ENCODE assay signal across 20 cellular contexts in the genomic region with DNA sequence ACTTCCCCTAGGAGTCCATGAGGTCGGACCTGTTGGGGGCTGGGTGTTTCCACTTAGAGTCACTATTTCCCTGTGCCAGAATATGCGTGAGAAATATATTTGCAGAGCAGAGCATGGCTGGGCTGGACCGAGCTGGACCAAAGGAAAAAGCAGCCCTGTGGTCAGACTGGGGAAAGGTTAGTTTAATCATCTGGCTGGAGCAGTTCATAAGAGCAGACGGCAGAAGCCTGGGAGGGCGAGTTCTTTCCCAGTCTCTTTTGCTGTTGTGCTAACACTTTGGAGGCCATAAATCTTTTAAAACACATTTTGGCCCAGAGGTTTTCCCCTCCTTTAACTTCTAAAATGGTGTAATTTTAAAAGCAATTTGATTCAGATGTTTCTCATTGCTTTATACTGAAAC.
DNase-seq lines count a peak whose midpoint lies in the region; ATAC-seq and TF ChIP-seq lines count a peak whose summit lies in the region.
"Had no signal": no experiment of that assay in that cellular context is flagged by ENCODE, and none has a peak within 500 bp of the region (broad histone marks: within the 10 kb centered on the region; RNA-seq: fewer than 3 reads in every experiment).

No MANE protein-coding gene starts in this region.

- peaks cover 56% of the 10 kb centered on the region for H3K4me1 Mint-ChIP-seq in GM23338
- peaks cover 56% of the 10 kb centered on the region for H3K4me1 Mint-ChIP-seq in brain
- no peaks in the 10 kb centered on the region for H3K4me1 Mint-ChIP-seq in activated CD4-positive, alpha-beta memory T cell treated with anti-CD3 and anti-CD28 coated beads for 36 hours (ENCODE audit: low read depth)
- H3K4me1 Mint-ChIP-seq: T-cell had no signal

- H4K91ac ChIP-seq in mesenchymal stem cell (ENCODE audit: low read length) = no peak overlapping the region

- H3K79me1 ChIP-seq in mesenchymal stem cell (replicated peaks; ENCODE audit: low read length, poor library complexity, severe bottlenecking) = peaks cover 48% of the 10 kb centered on the region

- H2BK120ac ChIP-seq in mesenchymal stem cell (ENCODE audit: low read depth, low read length) = no peak overlapping the region

- peaks cover 19% of the 10 kb centered on the region for H4K20me1 ChIP-seq in GM23338 (replicated peaks; ENCODE audit: insufficient read depth)

- no peaks in the 10 kb centered on the region for H3K9me3 Mint-ChIP-seq in GM23338
- H3K9me3 Mint-ChIP-seq in brain = no peaks in the 10 kb centered on the region
- no peaks in the 10 kb centered on the region for H3K9me3 Mint-ChIP-seq in activated naive CD4-positive, alpha-beta T cell treated with anti-CD3 and anti-CD28 coated beads, Interleukin-2, amount 50 U/mL, for 72 hours
- no peaks in the 10 kb centered on the region for H3K9me3 Mint-ChIP-seq in activated CD4-positive, alpha-beta memory T cell treated with anti-CD3 and anti-CD28 coated beads for 36 hours
- H3K9me3 Mint-ChIP-seq: effector memory CD8-positive, alpha-beta T cell; nephron progenitor cell; T-cell had no signal

- no peak overlapping the region for H3K23ac ChIP-seq in mesenchymal stem cell (ENCODE audit: low read length in 2 of 2)

- peaks cover 92% of the 10 kb centered on the region for H3K79me2 ChIP-seq in GM23338 (replicated peaks; ENCODE audit: insufficient read depth)

- CTCF ChIA-PET in activated CD4-positive, alpha-beta memory T cell treated with anti-CD3 and anti-CD28 coated beads for 36 hours (lab: Charles Lee) = no interaction called here

- H3K4me3 ChIP-seq in GM23338 (no peak overlapping the region), mesenchymal stem cell (ENCODE audit: insufficient read depth in 1 of 2, low read depth in 1 of 2, low read length in 2 of 2) (no peak overlapping the region), tibial artery (no peak overlapping the region)
- H3K4me3 ChIP-seq: spleen had no signal

- H3K4me1 ChIP-seq in GM23338 (ENCODE audit: insufficient read depth) (peaks cover 38% of the 10 kb centered on the region), mesenchymal stem cell (ENCODE audit: control insufficient read depth, insufficient read depth, low read depth, low read length) (peaks cover 18% of the 10 kb centered on the region), tibial artery (peaks cover 0 to 71% (median 57%) of the 10 kb centered on the region in 4 donors)
- H3K4me1 ChIP-seq: spleen had no signal

- POLR2A ChIA-PET in activated CD4-positive, alpha-beta memory T cell treated with anti-CD3 and anti-CD28 coated beads for 36 hours (lab: Charles Lee) = no interaction called here

- intact Hi-C loops in tibial artery (cut with DNase I; ENCODE audit: low total_unique reads) = no loop called here
- intact Hi-C loops in activated CD4-positive, alpha-beta memory T cell treated with anti-CD3 and anti-CD28 coated beads for 36 hours (cut with micrococcal nuclease) = no loop called here

- DNase-seq in GM23338 (ENCODE audit: low spot score) = no peak
- peak; percentile 73 for DNase-seq in mesenchymal stem cell
- DNase-seq in tibial artery = peak in 1 of 2 donors; percentile 40
- DNase-seq in activated naive CD4-positive, alpha-beta T cell treated with anti-CD3 and anti-CD28 coated beads, Interleukin-2, amount 50 U/mL, for 72 hours (ENCODE audit: low spot score in 2 of 2) = no peak
- no peak for DNase-seq in mucosa of gallbladder (ENCODE audit: low spot score)
- DNase-seq in activated CD4-positive, alpha-beta memory T cell treated with anti-CD3 and anti-CD28 coated beads for 36 hours = no peak
- no peak for DNase-seq in left lobe of liver (ENCODE audit: low spot score)
- DNase-seq: activated gamma-delta T cell treated with Interleukin-2 at 50 U/mL for 16 hours; amygdala; COR-L47; effector memory CD8-positive, alpha-beta T cell; GOT3; mammary epithelial cell; NCI-H1105; NCI-H2107; nephron progenitor cell; spleen; substantia nigra; T-cell had no signal

- H3K14ac ChIP-seq in mesenchymal stem cell (ENCODE audit: low read length in 2 of 2) = no peak overlapping the region

- H3K27me3 Mint-ChIP-seq in GM23338 (ENCODE audit: insufficient read depth, low read depth, poor library complexity) = peaks cover 32% of the 10 kb centered on the region
- H3K27me3 Mint-ChIP-seq in brain = no peaks in the 10 kb centered on the region
- H3K27me3 Mint-ChIP-seq in activated CD4-positive, alpha-beta memory T cell treated with anti-CD3 and anti-CD28 coated beads for 36 hours = no peaks in the 10 kb centered on the region

- H3K27me3 ChIP-seq in GM23338 (ENCODE audit: insufficient read depth) (no peaks in the 10 kb centered on the region), mesenchymal stem cell (ENCODE audit: control insufficient read depth in 1 of 2, insufficient read depth in 1 of 2, low read length in 2 of 2) (no peaks in the 10 kb centered on the region), tibial artery (no peaks in the 10 kb centered on the region)
- H3K27me3 ChIP-seq: spleen had no signal

- no peak overlapping the region for H2BK5ac ChIP-seq in mesenchymal stem cell (ENCODE audit: low read depth, low read length, poor library complexity, severe bottlenecking)

- no peak overlapping the region for H4K8ac ChIP-seq in mesenchymal stem cell (ENCODE audit: low read length)

- H3K9me3 ChIP-seq in mesenchymal stem cell (ENCODE audit: control insufficient read depth, low read length) (no peaks in the 10 kb centered on the region), tibial artery (no peaks in the 10 kb centered on the region)
- H3K9me3 ChIP-seq: spleen had no signal

- peak overlapping the region; percentile 64 for H3K27ac Mint-ChIP-seq in GM23338
- peak overlapping the region in 3 of 5 experiments; percentile 8 to 82 (median 49) for H3K27ac Mint-ChIP-seq in brain
- H3K27ac Mint-ChIP-seq in activated naive CD4-positive, alpha-beta T cell treated with anti-CD3 and anti-CD28 coated beads, Interleukin-2, amount 50 U/mL, for 72 hours = peak overlapping the region in 1 of 2 donors; percentile 30
- H3K27ac Mint-ChIP-seq in activated CD4-positive, alpha-beta memory T cell treated with anti-CD3 and anti-CD28 coated beads for 36 hours = no peak overlapping the region
- H3K27ac Mint-ChIP-seq: effector memory CD8-positive, alpha-beta T cell; nephron progenitor cell; T-cell had no signal

- H2BK15ac ChIP-seq in mesenchymal stem cell (ENCODE audit: low read depth, poor library complexity, severe bottlenecking) = no peak overlapping the region

- H2AFZ ChIP-seq in GM23338 (no peak overlapping the region), mesenchymal stem cell (ENCODE audit: low read depth, low read length) (no peak overlapping the region)

- H2BK12ac ChIP-seq in mesenchymal stem cell (ENCODE audit: low read length in 2 of 2) = no peak overlapping the region

- H3K4me3 Mint-ChIP-seq in GM23338 (no peak overlapping the region; the same call in 2 of the 3 replicates), brain (peak overlapping the region in 1 of 5 experiments; percentile 45)
- H3K4me3 Mint-ChIP-seq in activated CD4-positive, alpha-beta memory T cell treated with anti-CD3 and anti-CD28 coated beads for 36 hours = no peak overlapping the region
- H3K4me3 Mint-ChIP-seq: effector memory CD8-positive, alpha-beta T cell; nephron progenitor cell; T-cell had no signal

- no peaks in the 10 kb centered on the region for H3K9me2 ChIP-seq in GM23338 (ENCODE audit: insufficient read depth)

- H3K36me3 ChIP-seq in GM23338 (ENCODE audit: insufficient read depth) (no peaks in the 10 kb centered on the region; the same call in 1 of the 2 replicates), mesenchymal stem cell (ENCODE audit: control insufficient read depth in 1 of 2, insufficient read depth in 2 of 2, low read depth in 1 of 2, low read length in 2 of 2) (peaks cover 4 to 39% of the 10 kb centered on the region in 2 experiments), tibial artery (no peaks in the 10 kb centered on the region)
- H3K36me3 ChIP-seq: spleen had no signal

- WGBS in mesenchymal stem cell = 54% methylated on average over 5 of the region's 5 CpGs

- H3K9ac ChIP-seq in mesenchymal stem cell (ENCODE audit: low read length) = peak overlapping the region; percentile 45

- no peak overlapping the region for H2AK5ac ChIP-seq in mesenchymal stem cell (ENCODE audit: low read length, severe bottlenecking)

- H3K27ac ChIP-seq in GM23338 (ENCODE audit: low read depth) (0 out of 2 replicates have a peak overlapping the region, but pooled peaks have one; percentile 62), mesenchymal stem cell (ENCODE audit: low read length, poor library complexity, severe bottlenecking) (no peak overlapping the region), tibial artery (peak overlapping the region; percentile 58 to 68)
- H3K27ac ChIP-seq: spleen had no signal

- H3K4ac ChIP-seq in mesenchymal stem cell (ENCODE audit: low read depth in 1 of 2, low read length in 2 of 2) = no peak overlapping the region

- 0 out of 2 replicates have a peak, but pooled peaks cover 13% of the 10 kb centered on the region for H3F3A ChIP-seq in GM23338 (replicated peaks; ENCODE audit: low read depth)

- H3K4me2 ChIP-seq in GM23338 = 0 out of 2 replicates have a peak overlapping the region, but pooled peaks have one; percentile 48
- no peak overlapping the region for H3K4me2 ChIP-seq in mesenchymal stem cell (ENCODE audit: low read length, poor library complexity, severe bottlenecking)

- TF ChIP-seq CTCF in GM23338 (conservative IDR thresholded peaks at IDR 0.05; ENCODE audit: low read depth in 2 of 2) = no peak
- no peak for TF ChIP-seq CTCF in brain (conservative IDR thresholded peaks at IDR 0.05)
- TF ChIP-seq CTCF in tibial artery (IDR thresholded peaks at IDR 0.05) = peak in 1 of 2 experiments; percentile 20

- no peak overlapping the region for H3K18ac ChIP-seq in mesenchymal stem cell (ENCODE audit: low read depth in 1 of 2, low read length in 2 of 2)

- H3K36me3 Mint-ChIP-seq in GM23338 (ENCODE audit: low read depth) (peaks cover 10% of the 10 kb centered on the region), brain (peaks cover 8% of the 10 kb centered on the region)
- H3K36me3 Mint-ChIP-seq in activated naive CD4-positive, alpha-beta T cell treated with anti-CD3 and anti-CD28 coated beads, Interleukin-2, amount 50 U/mL, for 72 hours = no peaks in the 10 kb centered on the region
- H3K36me3 Mint-ChIP-seq in activated CD4-positive, alpha-beta memory T cell treated with anti-CD3 and anti-CD28 coated beads for 36 hours = no peaks in the 10 kb centered on the region
- H3K36me3 Mint-ChIP-seq: T-cell had no signal

- ATAC-seq in GM23338 (no peak), left lobe of liver (no peak)
- no peak for ATAC-seq in activated naive CD4-positive, alpha-beta T cell treated with anti-CD3 and anti-CD28 coated beads, Interleukin-2, amount 50 U/mL, for 72 hours
- ATAC-seq: effector memory CD8-positive, alpha-beta T cell; T-cell had no signal

TF ChIP-seq in GM23338, 12 proteins besides CTCF, POLR2A, EP300 and RAD21 (continues in another document):
- TF ChIP-seq POLR2AphosphoS5 (IDR thresholded peaks at IDR 0.05; ENCODE audit: low read depth) = no peak
